Comparison of ENCODE assay signal across 1 cellular context in genomic region chr14:94582199-94582750, GRCh38.
TF ChIP-seq lines count a peak whose summit lies in the region.

No MANE protein-coding gene starts in this region.

TF ChIP-seq in liver, 16 proteins besides CTCF, POLR2A, EP300 and RAD21:
- TF ChIP-seq RXRA (IDR thresholded peaks at IDR 0.05) (no peak), NR2F2 (IDR thresholded peaks at IDR 0.05) (no peak), HNF4G (IDR thresholded peaks at IDR 0.05) (no peak), YY1 (IDR thresholded peaks at IDR 0.05) (no peak), GABPA (IDR thresholded peaks at IDR 0.05 in 1 of 2, conservative IDR thresholded peaks at IDR 0.05 in 1 of 2) (no peak), EGR1 (IDR thresholded peaks at IDR 0.05; ENCODE audit: low read depth in 2 of 2) (no peak), JUND (IDR thresholded peaks at IDR 0.05) (no peak), FOXA1 (IDR thresholded peaks at IDR 0.05) (no peak), ATF3 (IDR thresholded peaks at IDR 0.05) (no peak), MAX (IDR thresholded peaks at IDR 0.05) (no peak), REST (IDR thresholded peaks at IDR 0.05) (no peak), FOXA2 (IDR thresholded peaks at IDR 0.05) (no peak), ZBTB33 (IDR thresholded peaks at IDR 0.05) (no peak), HNF4A (conservative IDR thresholded peaks at IDR 0.05) (no peak), SP1 (IDR thresholded peaks at IDR 0.05) (no peak), TAF1 (conservative IDR thresholded peaks at IDR 0.05) (no peak)
